In genomic region chr6:142934599-142934998, GRCh38 we compare ENCODE assay signal across 15 cellular contexts. TPM values are rescaled to one million over a fixed set of nuclear protein-coding genes. Genes with fewer than 3 reads are reported as not detected.
DNase-seq lines count a peak whose midpoint lies in the region; ATAC-seq and TF ChIP-seq lines count a peak whose summit lies in the region.
"Had no signal": no experiment of that assay in that cellular context is flagged by ENCODE, and none has a peak within 500 bp of the region (broad histone marks: within the 10 kb centered on the region; RNA-seq: fewer than 3 reads in every experiment).

No MANE protein-coding gene starts in this region.

- no peak for ATAC-seq in activated CD8-positive, alpha-beta memory T cell treated with anti-CD3 and anti-CD28 coated beads, Interleukin-2, amount 10 ng/mL, durations not matched to agents 7 days and 5 days
- ATAC-seq in HG02678 (IDR thresholded peaks at IDR 0.05; ENCODE audit: unreplicated experiment) (peak; percentile 35), natural killer cell (no peak), GM18907 (IDR thresholded peaks at IDR 0.05; ENCODE audit: unreplicated experiment) (no peak)
- ATAC-seq in activated CD8-positive, alpha-beta T cell treated with anti-CD3 and anti-CD28 coated beads, Interleukin-2, amount 10 ng/mL, durations not matched to agents 7 days and 5 days: peak; percentile 8

- H3K27ac Mint-ChIP-seq in activated CD8-positive, alpha-beta memory T cell treated with anti-CD3 and anti-CD28 coated beads, Interleukin-2, amount 10 ng/mL, durations not matched to agents 7 days and 5 days: peak overlapping the region; percentile 85
- peak overlapping the region; percentile 73 for H3K27ac Mint-ChIP-seq in activated CD8-positive, alpha-beta T cell treated with anti-CD3 and anti-CD28 coated beads, Interleukin-2, amount 10 ng/mL, durations not matched to agents 7 days and 5 days
- H3K27ac Mint-ChIP-seq in natural killer cell: peak overlapping the region; percentile 24 to 83

- TF ChIP-seq CTCF in natural killer cell (IDR thresholded peaks at IDR 0.05) (no peak), dorsolateral prefrontal cortex (IDR thresholded peaks at IDR 0.05 in 54 of 56, conservative IDR thresholded peaks at IDR 0.05 in 2 of 56; ENCODE audit: low read depth in 1 of 56, partially characterized antibody in 56 of 56) (no peak)

- H3K4me3 ChIP-seq in dorsolateral prefrontal cortex (no peak overlapping the region), H7 (ENCODE audit: insufficient read depth, low read depth, low read length) (no peak overlapping the region)
- H3K4me3 ChIP-seq: thyroid gland had no signal

- peaks cover 2% of the 10 kb centered on the region for H3K9me3 Mint-ChIP-seq in activated CD8-positive, alpha-beta memory T cell treated with anti-CD3 and anti-CD28 coated beads, Interleukin-2, amount 10 ng/mL, durations not matched to agents 7 days and 5 days (ENCODE audit: low read depth)
- H3K9me3 Mint-ChIP-seq in activated CD8-positive, alpha-beta T cell treated with anti-CD3 and anti-CD28 coated beads, Interleukin-2, amount 10 ng/mL, durations not matched to agents 7 days and 5 days (ENCODE audit: insufficient read depth): peaks cover 5% of the 10 kb centered on the region
- H3K9me3 Mint-ChIP-seq in natural killer cell: no peaks in the 10 kb centered on the region

- DNase-seq in activated CD8-positive, alpha-beta memory T cell treated with anti-CD3 and anti-CD28 coated beads, Interleukin-2, amount 10 ng/mL, durations not matched to agents 7 days and 5 days: no peak
- no peak for DNase-seq in activated CD8-positive, alpha-beta memory T cell treated with anti-CD3 and anti-CD28 coated beads for 24 hours
- DNase-seq in activated CD8-positive, alpha-beta T cell treated with anti-CD3 and anti-CD28 coated beads, Interleukin-2, amount 10 ng/mL, durations not matched to agents 7 days and 5 days: no peak
- no peak for DNase-seq in natural killer cell
- DNase-seq in dorsolateral prefrontal cortex: no peak
- no peak for DNase-seq in H7
- DNase-seq: activated CD4-positive, alpha-beta T cell treated with anti-CD3 and anti-CD28 coated beads for 1 hour; activated gamma-delta T cell; Caco-2; effector CD8-positive, alpha-beta T cell; NCI-H2227 treated with DMSO at 0.1 percent for 48 hours; stimulated activated CD4-positive, alpha-beta T cell treated with anti-CD3 and anti-CD28 coated beads, Interleukin-15, amount 100 ng/mL, for 24 hours; thyroid gland had no signal

- POLR2A ChIA-PET in activated CD8-positive, alpha-beta T cell treated with anti-CD3 and anti-CD28 coated beads, Interleukin-2, amount 10 ng/mL, durations not matched to agents 7 days and 5 days (lab: Charles Lee): interaction anchor here (1.1 to 6.2 kb wide), 6 partner anchors 7 to 89 kb away, joined by 3 to 63 read pairs (median 4); partner anchors contain the start of gene HIVEP2

- peak overlapping the region in 5 of 59 donors; percentile 1 to 33 (median 11) for H3K27ac ChIP-seq in dorsolateral prefrontal cortex
- H3K27ac ChIP-seq: thyroid gland had no signal

- H3K4me1 Mint-ChIP-seq in activated CD8-positive, alpha-beta memory T cell treated with anti-CD3 and anti-CD28 coated beads, Interleukin-2, amount 10 ng/mL, durations not matched to agents 7 days and 5 days: peaks cover 81% of the 10 kb centered on the region
- H3K4me1 Mint-ChIP-seq in activated CD8-positive, alpha-beta T cell treated with anti-CD3 and anti-CD28 coated beads, Interleukin-2, amount 10 ng/mL, durations not matched to agents 7 days and 5 days (ENCODE audit: low read depth): peaks cover 81% of the 10 kb centered on the region
- H3K4me1 Mint-ChIP-seq in natural killer cell: peaks cover 49 to 50% of the 10 kb centered on the region in 2 donors

- peaks cover 22% of the 10 kb centered on the region for H3K36me3 Mint-ChIP-seq in activated CD8-positive, alpha-beta memory T cell treated with anti-CD3 and anti-CD28 coated beads, Interleukin-2, amount 10 ng/mL, durations not matched to agents 7 days and 5 days
- H3K36me3 Mint-ChIP-seq in activated CD8-positive, alpha-beta T cell treated with anti-CD3 and anti-CD28 coated beads, Interleukin-2, amount 10 ng/mL, durations not matched to agents 7 days and 5 days (ENCODE audit: low read depth): peaks cover 33% of the 10 kb centered on the region
- no peaks in the 10 kb centered on the region for H3K36me3 Mint-ChIP-seq in natural killer cell

- H3K36me3 ChIP-seq in H7 (replicated peaks; ENCODE audit: control insufficient read depth, insufficient read depth, low read length): no peaks in the 10 kb centered on the region
- H3K36me3 ChIP-seq: thyroid gland had no signal

- H3K27me3 ChIP-seq in dorsolateral prefrontal cortex (no peaks in the 10 kb centered on the region), H7 (ENCODE audit: control insufficient read depth, insufficient read depth, low read length) (no peaks in the 10 kb centered on the region)
- H3K27me3 ChIP-seq: thyroid gland had no signal

- H3K4me3 Mint-ChIP-seq in activated CD8-positive, alpha-beta memory T cell treated with anti-CD3 and anti-CD28 coated beads, Interleukin-2, amount 10 ng/mL, durations not matched to agents 7 days and 5 days: peak overlapping the region; percentile 79
- no peak overlapping the region for H3K4me3 Mint-ChIP-seq in activated CD8-positive, alpha-beta T cell treated with anti-CD3 and anti-CD28 coated beads, Interleukin-2, amount 10 ng/mL, durations not matched to agents 7 days and 5 days
- peak overlapping the region; percentile 47 for H3K4me3 Mint-ChIP-seq in natural killer cell

- no peaks in the 10 kb centered on the region for H3K27me3 Mint-ChIP-seq in activated CD8-positive, alpha-beta memory T cell treated with anti-CD3 and anti-CD28 coated beads, Interleukin-2, amount 10 ng/mL, durations not matched to agents 7 days and 5 days
- no peaks in the 10 kb centered on the region for H3K27me3 Mint-ChIP-seq in activated CD8-positive, alpha-beta T cell treated with anti-CD3 and anti-CD28 coated beads, Interleukin-2, amount 10 ng/mL, durations not matched to agents 7 days and 5 days (ENCODE audit: low read depth)
- no peaks in the 10 kb centered on the region for H3K27me3 Mint-ChIP-seq in natural killer cell (ENCODE audit: low read depth in 2 of 2)

- intact Hi-C loops in natural killer cell (cut with micrococcal nuclease): no loop called here
- intact Hi-C loops in dorsolateral prefrontal cortex (cut with DNase I): no loop called here

- CTCF ChIA-PET in activated CD8-positive, alpha-beta memory T cell treated with anti-CD3 and anti-CD28 coated beads, Interleukin-2, amount 10 ng/mL, durations not matched to agents 7 days and 5 days (lab: Charles Lee): interaction anchor here (0.9 to 1.9 kb wide), 4 partner anchors 9 to 114 kb away, joined by 4 to 7 read pairs (median 4); no protein-coding TSS in a partner anchor
- CTCF ChIA-PET in activated CD8-positive, alpha-beta T cell treated with anti-CD3 and anti-CD28 coated beads, Interleukin-2, amount 10 ng/mL, durations not matched to agents 7 days and 5 days (lab: Charles Lee): interaction anchor here (0.6 to 1.1 kb wide), 5 partner anchors 9 to 217 kb away, joined by 3 to 5 read pairs (median 4); no protein-coding TSS in a partner anchor

RNA-seq across cellular contexts. Expression of gene HIVEP2, which starts 10.4 kb away (rescaled TPM):
- 10 to 100 TPM; 24.1 to 28.8 TPM for total RNA-seq in activated CD8-positive, alpha-beta memory T cell treated with anti-CD3 and anti-CD28 coated beads, Interleukin-2, amount 10 ng/mL, durations not matched to agents 7 days and 5 days
- 10 to 100 TPM; 22.8 to 23.1 TPM for total RNA-seq in activated CD8-positive, alpha-beta T cell treated with anti-CD3 and anti-CD28 coated beads, Interleukin-2, amount 10 ng/mL, durations not matched to agents 7 days and 5 days
- total RNA-seq in natural killer cell (10 to 100 TPM; 14.6 to 21.6 (median 18.7) TPM), dorsolateral prefrontal cortex (100 to 1,000 TPM in 29 of 120 experiments, 10 to 100 TPM in 91; 50.6 to 123 (median 88.5) TPM)
- 4.1 and 6.5 TPM in 2 replicates for total RNA-seq in H7 (2014; rRNA removed; shearing (Covaris generic))

Comparison
In these comparisons a context has a peak if more than half of its experiments do, and no peak if none do; other contexts are left out.
1. ATAC-seq: peak in HG02678 (single experiment) and activated CD8-positive, alpha-beta T cell treated with anti-CD3 and anti-CD28 coated beads, Interleukin-2, amount 10 ng/mL, durations not matched to agents 7 days and 5 days (single experiment); none in activated CD8-positive, alpha-beta memory T cell treated with anti-CD3 and anti-CD28 coated beads, Interleukin-2, amount 10 ng/mL, durations not matched to agents 7 days and 5 days (single experiment), natural killer cell (0 of 3) and GM18907 (single experiment).
2. Peak in every context shown above with its lines, with median percentiles within 50 percentile points of each other: H3K27ac Mint-ChIP-seq.